8 cellular contexts compared by ENCODE assay signal in the genomic region with DNA sequence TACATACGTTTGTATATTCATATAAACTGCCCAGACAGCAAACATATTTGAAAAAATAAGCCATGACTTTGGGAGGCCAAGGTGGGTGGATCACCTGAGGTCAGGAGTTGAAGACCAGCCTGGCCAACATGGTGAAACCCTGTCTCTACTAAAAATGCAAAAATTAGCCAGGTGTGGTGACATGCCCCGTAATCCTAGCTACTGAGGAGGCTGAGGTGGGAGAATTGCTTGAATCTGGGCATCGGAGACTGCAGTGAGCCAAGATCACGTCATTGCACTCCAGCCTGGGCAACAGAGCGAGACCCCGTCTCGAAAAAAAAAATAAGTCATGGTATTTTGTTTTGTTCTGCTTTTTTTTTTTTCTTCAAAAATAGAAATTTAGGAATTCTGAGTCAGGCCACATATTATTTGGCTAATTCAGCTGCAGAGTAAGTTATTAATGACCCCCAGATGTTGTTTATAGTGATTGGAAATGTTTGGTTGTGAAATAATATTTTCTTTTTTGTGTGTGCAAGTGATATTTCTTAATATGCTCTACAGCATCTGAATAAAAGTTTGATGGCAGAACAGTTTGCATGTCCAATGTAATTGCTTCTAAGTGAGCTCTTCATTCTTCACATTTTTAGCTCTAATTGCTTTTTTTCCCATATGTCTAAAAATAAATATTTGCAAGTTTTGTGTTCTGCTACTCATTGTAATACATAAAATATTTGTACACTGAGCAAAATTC.
DNase-seq lines count a peak whose midpoint lies in the region; ATAC-seq and TF ChIP-seq lines count a peak whose summit lies in the region.

No MANE protein-coding gene starts in this region.

- H3K4me3 Mint-ChIP-seq in progenitor cell of endocrine pancreas (ENCODE audit: low read depth): no peak overlapping the region

- DNase-seq in EL (peak; percentile 12), progenitor cell of endocrine pancreas (ENCODE audit: low spot score, unreplicated experiment) (no peak), foreskin keratinocyte (no peak), GM20000 (ENCODE audit: low spot score) (no peak), COLO668 (lab: John Stamatoyannopoulos, UW; ENCODE audit: unreplicated experiment) (no peak)
- DNase-seq in activated CD8-positive, alpha-beta memory T cell treated with anti-CD3 and anti-CD28 coated beads, Interleukin-2, amount 50 U/mL, for 4 hours: no peak

- H3K27ac Mint-ChIP-seq in progenitor cell of endocrine pancreas: peak overlapping the region; percentile 42

- ATAC-seq in GM21723 (IDR thresholded peaks at IDR 0.05; ENCODE audit: unreplicated experiment) (peak; percentile 6), SK-N-SH treated with all-trans-retinoic acid at 6 μM for 48 hours (peak; percentile 32), foreskin keratinocyte (no peak)

- H3K9me3 Mint-ChIP-seq in progenitor cell of endocrine pancreas (ENCODE audit: low read depth): no peaks in the 10 kb centered on the region

- peaks cover 27% of the 10 kb centered on the region for H3K4me1 ChIP-seq in foreskin keratinocyte

- H3K36me3 Mint-ChIP-seq in progenitor cell of endocrine pancreas (ENCODE audit: insufficient read depth): peaks cover 5% of the 10 kb centered on the region

- H3K27ac ChIP-seq in foreskin keratinocyte: no peak overlapping the region

- no peaks in the 10 kb centered on the region for H3K27me3 ChIP-seq in foreskin keratinocyte

- H3K4me1 Mint-ChIP-seq in progenitor cell of endocrine pancreas (ENCODE audit: low read depth): peaks cover 33% of the 10 kb centered on the region

- H3K27me3 Mint-ChIP-seq in progenitor cell of endocrine pancreas: no peaks in the 10 kb centered on the region

- TF ChIP-seq CTCF in progenitor cell of endocrine pancreas (IDR thresholded peaks at IDR 0.05; ENCODE audit: unreplicated experiment): no peak
- no peak for TF ChIP-seq CTCF in foreskin keratinocyte (conservative IDR thresholded peaks at IDR 0.05)
- no peak for TF ChIP-seq CTCF in GM20000 (IDR thresholded peaks at IDR 0.05; ENCODE audit: extremely low read depth, missing control alignments)

TF ChIP-seq in SK-N-SH treated with all-trans-retinoic acid at 6 μM for 48 hours, 23 proteins besides CTCF, POLR2A, EP300 and RAD21:
- TF ChIP-seq ZFP3 (CRISPR knock-in tag; IDR thresholded peaks at IDR 0.05): no peak
- TF ChIP-seq ZNF565 (CRISPR knock-in tag; conservative IDR thresholded peaks at IDR 0.05; ENCODE audit: low read depth): no peak
- TF ChIP-seq, protein P1, sequence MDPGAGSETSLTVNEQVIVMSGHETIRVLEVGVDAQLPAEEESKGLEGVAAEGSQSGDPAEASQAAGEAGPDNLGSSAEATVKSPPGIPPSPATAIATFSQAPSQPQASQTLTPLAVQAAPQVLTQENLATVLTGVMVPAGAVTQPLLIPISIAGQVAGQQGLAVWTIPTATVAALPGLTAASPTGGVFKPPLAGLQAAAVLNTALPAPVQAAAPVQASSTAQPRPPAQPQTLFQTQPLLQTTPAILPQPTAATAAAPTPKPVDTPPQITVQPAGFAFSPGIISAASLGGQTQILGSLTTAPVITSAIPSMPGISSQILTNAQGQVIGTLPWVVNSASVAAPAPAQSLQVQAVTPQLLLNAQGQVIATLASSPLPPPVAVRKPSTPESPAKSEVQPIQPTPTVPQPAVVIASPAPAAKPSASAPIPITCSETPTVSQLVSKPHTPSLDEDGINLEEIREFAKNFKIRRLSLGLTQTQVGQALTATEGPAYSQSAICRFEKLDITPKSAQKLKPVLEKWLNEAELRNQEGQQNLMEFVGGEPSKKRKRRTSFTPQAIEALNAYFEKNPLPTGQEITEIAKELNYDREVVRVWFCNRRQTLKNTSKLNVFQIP (CRISPR knock-in tag; IDR thresholded peaks at IDR 0.05; ENCODE audit: borderline replicate concordance, low read depth): no peak
- no peak for TF ChIP-seq ZNF8 (CRISPR knock-in tag; IDR thresholded peaks at IDR 0.05)
- TF ChIP-seq TCF4 (CRISPR knock-in tag; IDR thresholded peaks at IDR 0.05; ENCODE audit: borderline replicate concordance): no peak
- no peak for TF ChIP-seq TOX (CRISPR knock-in tag; IDR thresholded peaks at IDR 0.05; ENCODE audit: borderline replicate concordance)
- no peak for TF ChIP-seq RARB (CRISPR knock-in tag; IDR thresholded peaks at IDR 0.05)
- TF ChIP-seq, protein P2, sequence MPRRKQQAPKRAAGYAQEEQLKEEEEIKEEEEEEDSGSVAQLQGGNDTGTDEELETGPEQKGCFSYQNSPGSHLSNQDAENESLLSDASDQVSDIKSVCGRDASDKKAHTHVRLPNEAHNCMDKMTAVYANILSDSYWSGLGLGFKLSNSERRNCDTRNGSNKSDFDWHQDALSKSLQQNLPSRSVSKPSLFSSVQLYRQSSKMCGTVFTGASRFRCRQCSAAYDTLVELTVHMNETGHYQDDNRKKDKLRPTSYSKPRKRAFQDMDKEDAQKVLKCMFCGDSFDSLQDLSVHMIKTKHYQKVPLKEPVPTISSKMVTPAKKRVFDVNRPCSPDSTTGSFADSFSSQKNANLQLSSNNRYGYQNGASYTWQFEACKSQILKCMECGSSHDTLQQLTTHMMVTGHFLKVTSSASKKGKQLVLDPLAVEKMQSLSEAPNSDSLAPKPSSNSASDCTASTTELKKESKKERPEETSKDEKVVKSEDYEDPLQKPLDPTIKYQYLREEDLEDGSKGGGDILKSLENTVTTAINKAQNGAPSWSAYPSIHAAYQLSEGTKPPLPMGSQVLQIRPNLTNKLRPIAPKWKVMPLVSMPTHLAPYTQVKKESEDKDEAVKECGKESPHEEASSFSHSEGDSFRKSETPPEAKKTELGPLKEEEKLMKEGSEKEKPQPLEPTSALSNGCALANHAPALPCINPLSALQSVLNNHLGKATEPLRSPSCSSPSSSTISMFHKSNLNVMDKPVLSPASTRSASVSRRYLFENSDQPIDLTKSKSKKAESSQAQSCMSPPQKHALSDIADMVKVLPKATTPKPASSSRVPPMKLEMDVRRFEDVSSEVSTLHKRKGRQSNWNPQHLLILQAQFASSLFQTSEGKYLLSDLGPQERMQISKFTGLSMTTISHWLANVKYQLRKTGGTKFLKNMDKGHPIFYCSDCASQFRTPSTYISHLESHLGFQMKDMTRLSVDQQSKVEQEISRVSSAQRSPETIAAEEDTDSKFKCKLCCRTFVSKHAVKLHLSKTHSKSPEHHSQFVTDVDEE (CRISPR knock-in tag; IDR thresholded peaks at IDR 0.05): no peak
